In the genomic region with DNA sequence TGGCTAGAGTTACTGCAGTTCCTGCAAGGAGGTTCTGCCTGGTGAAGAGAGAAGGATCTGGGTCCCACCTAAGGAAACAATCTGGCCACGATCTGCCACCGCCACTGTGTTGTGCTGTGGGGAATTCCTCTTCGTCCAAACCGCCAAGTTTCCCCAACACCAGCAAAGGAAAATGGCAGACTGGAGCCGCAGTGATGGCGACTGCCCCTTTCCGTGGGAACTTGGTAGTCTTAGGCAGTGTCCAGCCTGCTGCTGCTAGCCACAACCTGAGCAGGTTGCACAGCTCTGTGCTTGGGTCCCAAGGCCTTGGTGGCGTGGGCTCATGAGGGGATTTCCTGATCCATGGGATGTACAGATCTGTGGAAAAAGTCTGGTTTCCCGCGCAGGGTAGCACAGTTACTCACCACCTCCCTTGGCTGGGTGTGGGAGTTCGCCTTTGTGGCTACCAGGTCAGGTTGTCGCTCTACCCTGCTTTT, we compare ENCODE assay signal across 18 cellular contexts. TPM values are rescaled to one million over a fixed set of nuclear protein-coding genes. Genes with fewer than 3 reads are reported as not detected.
DNase-seq lines count a peak whose midpoint lies in the region; ATAC-seq and TF ChIP-seq lines count a peak whose summit lies in the region.
"Had no signal": no experiment of that assay in that cellular context is flagged by ENCODE, and none has a peak within 500 bp of the region (broad histone marks: within the 10 kb centered on the region; RNA-seq: fewer than 3 reads in every experiment).

No MANE protein-coding gene starts in this region.

- H3K27ac ChIP-seq in CD4-positive, CD25-positive, alpha-beta regulatory T cell (ENCODE audit: insufficient read depth, low read length, poor library complexity, severe bottlenecking) = no peak overlapping the region
- H3K27ac ChIP-seq in DND-41 (ENCODE audit: low read length) (peak overlapping the region; percentile 18; the same call in 1 of the 2 replicates), parathyroid adenoma (peak overlapping the region; percentile 34)
- H3K27ac ChIP-seq: SJCRH30 had no signal

- H3K27me3 ChIP-seq in CD4-positive, CD25-positive, alpha-beta regulatory T cell (ENCODE audit: control insufficient read depth, insufficient read depth, low read length) = no peaks in the 10 kb centered on the region
- H3K27me3 ChIP-seq in DND-41 (ENCODE audit: insufficient read depth, low read length, poor library complexity) = no peaks in the 10 kb centered on the region
- H3K27me3 ChIP-seq in parathyroid adenoma (ENCODE audit: control insufficient read depth, insufficient read depth, low read length) = no peaks in the 10 kb centered on the region
- H3K27me3 ChIP-seq: SJCRH30 had no signal

- H3K4me3 ChIP-seq in CD4-positive, CD25-positive, alpha-beta regulatory T cell (ENCODE audit: low read depth, low read length) = no peak overlapping the region
- H3K4me3 ChIP-seq in DND-41 (ENCODE audit: low read depth in 1 of 2, low read length in 2 of 2) (no peak overlapping the region), parathyroid adenoma (ENCODE audit: low read depth, low read length) (no peak overlapping the region)
- H3K4me3 ChIP-seq: GM12878, GM23338, SJCRH30 had no signal

- peaks cover 4 to 5% of the 10 kb centered on the region in 2 experiments for H3K9me3 ChIP-seq in CD4-positive, CD25-positive, alpha-beta regulatory T cell (ENCODE audit: control insufficient read depth in 2 of 2, low read length in 2 of 2)
- H3K9me3 ChIP-seq in DND-41 (ENCODE audit: insufficient read depth, low read length, severe bottlenecking) (peaks cover 3% of the 10 kb centered on the region), parathyroid adenoma (ENCODE audit: control insufficient read depth, low read length) (no peaks in the 10 kb centered on the region), T-helper 17 cell (ENCODE audit: control insufficient read depth, low read length, poor library complexity, severe bottlenecking) (no peaks in the 10 kb centered on the region)
- H3K9me3 ChIP-seq: SJCRH30 had no signal

- H3K4me3 Mint-ChIP-seq in CD4-positive, CD25-positive, alpha-beta regulatory T cell = peak overlapping the region in 1 of 4 donors; percentile 47
- H3K4me3 Mint-ChIP-seq in immature natural killer cell = peak overlapping the region; percentile 36 to 80 (median 54)
- no peak overlapping the region for H3K4me3 Mint-ChIP-seq in T-helper 17 cell
- H3K4me3 Mint-ChIP-seq: GM23338 had no signal

- H4K20me1 ChIP-seq in DND-41 (ENCODE audit: insufficient read depth, low read length) = peaks cover 52% of the 10 kb centered on the region

- H3K9me3 Mint-ChIP-seq in CD4-positive, CD25-positive, alpha-beta regulatory T cell = peaks cover 0 to 24% (median 10%) of the 10 kb centered on the region in 7 donors
- H3K9me3 Mint-ChIP-seq in immature natural killer cell = peaks cover 0 to 19% (median 11%) of the 10 kb centered on the region in 6 donors

- H3K79me2 ChIP-seq in DND-41 (ENCODE audit: insufficient read depth, low read length) = peaks cover 99% of the 10 kb centered on the region
- peaks cover 79% of the 10 kb centered on the region for H3K79me2 ChIP-seq in parathyroid adenoma

- ATAC-seq in CD4-positive, CD25-positive, alpha-beta regulatory T cell (ENCODE audit: low read depth in 2 of 2) = no peak
- ATAC-seq in DND-41 (ENCODE audit: insufficient read depth, low read depth) = peak; percentile 27; the same call in 1 of the 3 replicates
- ATAC-seq in GM18861 (IDR thresholded peaks at IDR 0.05; ENCODE audit: unreplicated experiment) = no peak
- no peak for ATAC-seq in HG02763 (IDR thresholded peaks at IDR 0.05; ENCODE audit: unreplicated experiment)
- ATAC-seq in T-helper 17 cell = no peak
- ATAC-seq: GM12878, GM23338, PC-3 had no signal

- no peaks in the 10 kb centered on the region for H3K36me3 ChIP-seq in CD4-positive, CD25-positive, alpha-beta regulatory T cell (ENCODE audit: control insufficient read depth, insufficient read depth, low read length)
- no peaks in the 10 kb centered on the region; the same call in 1 of the 2 replicates for H3K36me3 ChIP-seq in DND-41 (ENCODE audit: insufficient read depth, low read length)
- no peaks in the 10 kb centered on the region for H3K36me3 ChIP-seq in parathyroid adenoma (ENCODE audit: control insufficient read depth, insufficient read depth, low read length)
- H3K36me3 ChIP-seq: SJCRH30 had no signal

- peaks cover 56% of the 10 kb centered on the region for H3K4me1 ChIP-seq in CD4-positive, CD25-positive, alpha-beta regulatory T cell (ENCODE audit: control insufficient read depth, insufficient read depth, low read length, poor library complexity, severe bottlenecking)
- H3K4me1 ChIP-seq in DND-41 (ENCODE audit: insufficient read depth, low read length) = no peaks in the 10 kb centered on the region
- H3K4me1 ChIP-seq in parathyroid adenoma = peaks cover 18% of the 10 kb centered on the region
- H3K4me1 ChIP-seq: SJCRH30 had no signal

- H3K27ac Mint-ChIP-seq in CD4-positive, CD25-positive, alpha-beta regulatory T cell = peak overlapping the region in 2 of 3 donors; percentile 54 to 74
- peak overlapping the region in 5 of 6 donors; percentile 38 to 84 (median 78) for H3K27ac Mint-ChIP-seq in immature natural killer cell
- no peak overlapping the region for H3K27ac Mint-ChIP-seq in T-helper 17 cell
- H3K27ac Mint-ChIP-seq: GM23338 had no signal

- no peak overlapping the region for H2AFZ ChIP-seq in DND-41 (ENCODE audit: low read depth, low read length)
- H2AFZ ChIP-seq in parathyroid adenoma = no peak overlapping the region
- H2AFZ ChIP-seq: GM23338 had no signal

- peaks cover 24% of the 10 kb centered on the region for H3K36me3 Mint-ChIP-seq in CD4-positive, CD25-positive, alpha-beta regulatory T cell
- peaks cover 15 to 20% (median 18%) of the 10 kb centered on the region in 3 donors for H3K36me3 Mint-ChIP-seq in immature natural killer cell
- peaks cover 4% of the 10 kb centered on the region for H3K36me3 Mint-ChIP-seq in T-helper 17 cell (ENCODE audit: low read depth)

- TF ChIP-seq CTCF in DND-41 (IDR thresholded peaks at IDR 0.05; ENCODE audit: borderline replicate concordance, extremely low read depth, low read length, poor library complexity, severe bottlenecking) (no peak), parathyroid adenoma (IDR thresholded peaks at IDR 0.05) (no peak)

- H3K4me2 ChIP-seq in DND-41 (ENCODE audit: insufficient read depth, low read length) (no peak overlapping the region), parathyroid adenoma (ENCODE audit: low read length) (peak overlapping the region; percentile 1)
- H3K4me2 ChIP-seq: GM23338 had no signal

- H3K27me3 Mint-ChIP-seq in CD4-positive, CD25-positive, alpha-beta regulatory T cell = no peaks in the 10 kb centered on the region
- H3K27me3 Mint-ChIP-seq in immature natural killer cell (ENCODE audit: low read depth in 3 of 3) (peaks cover 0 to 3% (median 0%) of the 10 kb centered on the region in 3 donors), T-helper 17 cell (no peaks in the 10 kb centered on the region)

- no peak for DNase-seq in CD4-positive, CD25-positive, alpha-beta regulatory T cell
- DNase-seq in DND-41 = no peak
- no peak for DNase-seq in immature natural killer cell
- DNase-seq in T-helper 17 cell = no peak
- DNase-seq: ACHN, AML-193, DMS79 treated with DMSO at 0.1 percent for 48 hours, KG1, NCI-H1417 treated with DMSO at 0.1 percent for 48 hours, NCI-H1930, NCI-H748 treated with DMSO at 0.1 percent for 48 hours, PC-3, SJCRH30 had no signal

- H3K9ac ChIP-seq in DND-41 (ENCODE audit: low read depth, low read length) = no peak overlapping the region
- H3K9ac ChIP-seq in parathyroid adenoma = no peak overlapping the region

- peaks cover 35 to 94% (median 62%) of the 10 kb centered on the region in 4 donors for H3K4me1 Mint-ChIP-seq in CD4-positive, CD25-positive, alpha-beta regulatory T cell
- H3K4me1 Mint-ChIP-seq in immature natural killer cell = peaks cover 91 to 98% of the 10 kb centered on the region in 2 donors
- H3K4me1 Mint-ChIP-seq in T-helper 17 cell = peaks cover 40% of the 10 kb centered on the region

RNA-seq across cellular contexts. Expression of a gene that starts 28.6 kb away (rescaled TPM):
- 115 TPM for total RNA-seq in CD4-positive, CD25-positive, alpha-beta regulatory T cell
- polyA plus RNA-seq in CD4-positive, CD25-positive, alpha-beta regulatory T cell = 10 to 100 TPM; 52.0 to 67.5 (median 56.6) TPM
- 100 to 1,000 TPM in 2 of 3 donors, 10 to 100 TPM in 1; 66.5 to 160 (median 119) TPM for polyA plus RNA-seq in immature natural killer cell
- total RNA-seq in T-helper 17 cell = 100 to 1,000 TPM in 1 of 2 donors, 10 to 100 TPM in 1; 94.5 to 101 TPM
